1 cellular context compared by ENCODE assay signal in the genomic region with DNA sequence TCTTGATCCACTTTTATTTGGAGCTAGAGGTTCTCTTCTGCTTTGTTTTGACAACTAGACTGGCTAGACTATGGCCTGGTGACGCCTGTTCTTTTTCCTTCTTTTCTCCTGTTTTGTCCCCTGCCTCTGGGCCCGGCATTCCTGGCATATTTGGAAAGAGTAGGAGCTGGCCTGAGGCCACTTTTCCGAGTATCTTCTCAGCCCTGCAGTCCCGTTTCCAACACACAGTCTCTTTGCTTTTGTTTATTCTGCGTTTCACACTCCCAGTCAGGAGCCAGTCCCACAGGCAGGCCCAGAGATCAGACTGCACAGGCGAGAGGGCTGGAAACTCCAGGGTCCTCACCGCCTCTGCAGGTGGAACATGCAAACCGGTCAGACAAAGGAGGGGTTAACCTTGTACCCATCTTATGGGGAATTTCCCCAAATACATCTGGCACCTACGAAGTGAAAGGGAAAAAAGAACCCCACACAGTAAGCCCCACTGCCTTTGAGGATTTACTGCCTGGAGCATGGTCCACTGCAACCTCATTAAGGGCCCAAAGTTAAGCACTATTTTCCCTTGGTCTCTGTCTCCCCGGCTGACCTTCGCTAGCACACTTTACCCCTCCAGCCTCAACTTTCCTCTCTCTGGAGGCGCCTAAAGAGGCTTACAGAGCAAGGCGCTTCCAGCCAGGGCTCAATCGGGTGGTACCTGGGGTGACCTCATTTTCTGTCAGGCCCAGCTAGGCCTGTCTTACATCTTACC.
TF ChIP-seq lines count a peak whose summit lies in the region.

No MANE protein-coding gene starts in this region.

TF ChIP-seq in HepG2, 621 proteins besides CTCF, POLR2A, EP300 and RAD21 (continued from another document and continues in another):
- TF ChIP-seq, protein P1, sequence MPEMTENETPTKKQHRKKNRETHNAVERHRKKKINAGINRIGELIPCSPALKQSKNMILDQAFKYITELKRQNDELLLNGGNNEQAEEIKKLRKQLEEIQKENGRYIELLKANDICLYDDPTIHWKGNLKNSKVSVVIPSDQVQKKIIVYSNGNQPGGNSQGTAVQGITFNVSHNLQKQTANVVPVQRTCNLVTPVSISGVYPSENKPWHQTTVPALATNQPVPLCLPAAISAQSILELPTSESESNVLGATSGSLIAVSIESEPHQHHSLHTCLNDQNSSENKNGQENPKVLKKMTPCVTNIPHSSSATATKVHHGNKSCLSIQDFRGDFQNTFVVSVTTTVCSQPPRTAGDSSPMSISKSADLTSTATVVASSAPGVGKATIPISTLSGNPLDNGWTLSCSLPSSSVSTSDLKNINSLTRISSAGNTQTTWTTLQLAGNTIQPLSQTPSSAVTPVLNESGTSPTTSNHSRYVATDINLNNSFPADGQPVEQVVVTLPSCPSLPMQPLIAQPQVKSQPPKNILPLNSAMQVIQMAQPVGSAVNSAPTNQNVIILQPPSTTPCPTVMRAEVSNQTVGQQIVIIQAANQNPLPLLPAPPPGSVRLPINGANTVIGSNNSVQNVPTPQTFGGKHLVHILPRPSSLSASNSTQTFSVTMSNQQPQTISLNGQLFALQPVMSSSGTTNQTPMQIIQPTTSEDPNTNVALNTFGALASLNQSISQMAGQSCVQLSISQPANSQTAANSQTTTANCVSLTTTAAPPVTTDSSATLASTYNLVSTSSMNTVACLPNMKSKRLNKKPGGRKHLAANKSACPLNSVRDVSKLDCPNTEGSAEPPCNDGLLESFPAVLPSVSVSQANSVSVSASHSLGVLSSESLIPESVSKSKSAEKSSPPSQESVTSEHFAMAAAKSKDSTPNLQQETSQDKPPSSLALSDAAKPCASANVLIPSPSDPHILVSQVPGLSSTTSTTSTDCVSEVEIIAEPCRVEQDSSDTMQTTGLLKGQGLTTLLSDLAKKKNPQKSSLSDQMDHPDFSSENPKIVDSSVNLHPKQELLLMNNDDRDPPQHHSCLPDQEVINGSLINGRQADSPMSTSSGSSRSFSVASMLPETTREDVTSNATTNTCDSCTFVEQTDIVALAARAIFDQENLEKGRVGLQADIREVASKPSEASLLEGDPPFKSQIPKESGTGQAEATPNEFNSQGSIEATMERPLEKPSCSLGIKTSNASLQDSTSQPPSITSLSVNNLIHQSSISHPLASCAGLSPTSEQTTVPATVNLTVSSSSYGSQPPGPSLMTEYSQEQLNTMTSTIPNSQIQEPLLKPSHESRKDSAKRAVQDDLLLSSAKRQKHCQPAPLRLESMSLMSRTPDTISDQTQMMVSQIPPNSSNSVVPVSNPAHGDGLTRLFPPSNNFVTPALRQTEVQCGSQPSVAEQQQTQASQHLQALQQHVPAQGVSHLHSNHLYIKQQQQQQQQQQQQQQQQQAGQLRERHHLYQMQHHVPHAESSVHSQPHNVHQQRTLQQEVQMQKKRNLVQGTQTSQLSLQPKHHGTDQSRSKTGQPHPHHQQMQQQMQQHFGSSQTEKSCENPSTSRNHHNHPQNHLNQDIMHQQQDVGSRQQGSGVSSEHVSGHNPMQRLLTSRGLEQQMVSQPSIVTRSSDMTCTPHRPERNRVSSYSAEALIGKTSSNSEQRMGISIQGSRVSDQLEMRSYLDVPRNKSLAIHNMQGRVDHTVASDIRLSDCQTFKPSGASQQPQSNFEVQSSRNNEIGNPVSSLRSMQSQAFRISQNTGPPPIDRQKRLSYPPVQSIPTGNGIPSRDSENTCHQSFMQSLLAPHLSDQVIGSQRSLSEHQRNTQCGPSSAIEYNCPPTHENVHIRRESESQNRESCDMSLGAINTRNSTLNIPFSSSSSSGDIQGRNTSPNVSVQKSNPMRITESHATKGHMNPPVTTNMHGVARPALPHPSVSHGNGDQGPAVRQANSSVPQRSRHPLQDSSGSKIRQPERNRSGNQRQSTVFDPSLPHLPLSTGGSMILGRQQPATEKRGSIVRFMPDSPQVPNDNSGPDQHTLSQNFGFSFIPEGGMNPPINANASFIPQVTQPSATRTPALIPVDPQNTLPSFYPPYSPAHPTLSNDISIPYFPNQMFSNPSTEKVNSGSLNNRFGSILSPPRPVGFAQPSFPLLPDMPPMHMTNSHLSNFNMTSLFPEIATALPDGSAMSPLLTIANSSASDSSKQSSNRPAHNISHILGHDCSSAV (CRISPR knock-in tag; IDR thresholded peaks at IDR 0.05; ENCODE audit: borderline replicate concordance): no peak
- no peak for TF ChIP-seq SSRP1 (CRISPR knock-in tag; IDR thresholded peaks at IDR 0.05)
- TF ChIP-seq KDM2A (CRISPR knock-in tag; IDR thresholded peaks at IDR 0.05; ENCODE audit: borderline replicate concordance, low read depth): peak; percentile 67; the same call in 1 of the 2 replicates
- no peak for TF ChIP-seq ZNF883 (CRISPR knock-in tag; IDR thresholded peaks at IDR 0.05; ENCODE audit: not compliant biosample characterization)
- TF ChIP-seq ZNF772 (CRISPR knock-in tag; IDR thresholded peaks at IDR 0.05): peak; percentile 58
- TF ChIP-seq SYNCRIP (IDR thresholded peaks at IDR 0.05; ENCODE audit: insufficient read depth, low read depth, low read length): no peak
- TF ChIP-seq, protein P2, sequence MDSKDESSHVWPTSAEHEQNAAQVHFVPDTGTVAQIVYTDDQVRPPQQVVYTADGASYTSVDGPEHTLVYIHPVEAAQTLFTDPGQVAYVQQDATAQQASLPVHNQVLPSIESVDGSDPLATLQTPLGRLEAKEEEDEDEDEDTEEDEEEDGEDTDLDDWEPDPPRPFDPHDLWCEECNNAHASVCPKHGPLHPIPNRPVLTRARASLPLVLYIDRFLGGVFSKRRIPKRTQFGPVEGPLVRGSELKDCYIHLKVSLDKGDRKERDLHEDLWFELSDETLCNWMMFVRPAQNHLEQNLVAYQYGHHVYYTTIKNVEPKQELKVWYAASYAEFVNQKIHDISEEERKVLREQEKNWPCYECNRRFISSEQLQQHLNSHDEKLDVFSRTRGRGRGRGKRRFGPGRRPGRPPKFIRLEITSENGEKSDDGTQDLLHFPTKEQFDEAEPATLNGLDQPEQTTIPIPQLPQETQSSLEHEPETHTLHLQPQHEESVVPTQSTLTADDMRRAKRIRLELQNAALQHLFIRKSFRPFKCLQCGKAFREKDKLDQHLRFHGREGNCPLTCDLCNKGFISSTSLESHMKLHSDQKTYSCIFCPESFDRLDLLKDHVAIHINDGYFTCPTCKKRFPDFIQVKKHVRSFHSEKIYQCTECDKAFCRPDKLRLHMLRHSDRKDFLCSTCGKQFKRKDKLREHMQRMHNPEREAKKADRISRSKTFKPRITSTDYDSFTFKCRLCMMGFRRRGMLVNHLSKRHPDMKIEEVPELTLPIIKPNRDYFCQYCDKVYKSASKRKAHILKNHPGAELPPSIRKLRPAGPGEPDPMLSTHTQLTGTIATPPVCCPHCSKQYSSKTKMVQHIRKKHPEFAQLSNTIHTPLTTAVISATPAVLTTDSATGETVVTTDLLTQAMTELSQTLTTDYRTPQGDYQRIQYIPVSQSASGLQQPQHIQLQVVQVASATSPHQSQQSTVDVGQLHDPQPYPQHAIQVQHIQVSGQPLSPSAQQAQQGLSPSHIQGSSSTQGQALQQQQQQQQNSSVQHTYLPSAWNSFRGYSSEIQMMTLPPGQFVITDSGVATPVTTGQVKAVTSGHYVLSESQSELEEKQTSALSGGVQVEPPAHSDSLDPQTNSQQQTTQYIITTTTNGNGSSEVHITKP (CRISPR knock-in tag; IDR thresholded peaks at IDR 0.05; ENCODE audit: low read depth): peak; percentile 88
- peak; percentile 39; the same call in 1 of the 2 replicates for TF ChIP-seq SOX13 (IDR thresholded peaks at IDR 0.05)
- TF ChIP-seq SOX13 (CRISPR knock-in tag; conservative IDR thresholded peaks at IDR 0.05 in 1 of 2, IDR thresholded peaks at IDR 0.05 in 1 of 2): peak in 1 of 2 experiments; percentile 69; a peak in 2 of 4 replicates
- TF ChIP-seq, protein P3, sequence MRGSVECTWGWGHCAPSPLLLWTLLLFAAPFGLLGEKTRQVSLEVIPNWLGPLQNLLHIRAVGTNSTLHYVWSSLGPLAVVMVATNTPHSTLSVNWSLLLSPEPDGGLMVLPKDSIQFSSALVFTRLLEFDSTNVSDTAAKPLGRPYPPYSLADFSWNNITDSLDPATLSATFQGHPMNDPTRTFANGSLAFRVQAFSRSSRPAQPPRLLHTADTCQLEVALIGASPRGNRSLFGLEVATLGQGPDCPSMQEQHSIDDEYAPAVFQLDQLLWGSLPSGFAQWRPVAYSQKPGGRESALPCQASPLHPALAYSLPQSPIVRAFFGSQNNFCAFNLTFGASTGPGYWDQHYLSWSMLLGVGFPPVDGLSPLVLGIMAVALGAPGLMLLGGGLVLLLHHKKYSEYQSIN (CRISPR knock-in tag; IDR thresholded peaks at IDR 0.05; ENCODE audit: borderline replicate concordance): no peak
- TF ChIP-seq, protein P4, sequence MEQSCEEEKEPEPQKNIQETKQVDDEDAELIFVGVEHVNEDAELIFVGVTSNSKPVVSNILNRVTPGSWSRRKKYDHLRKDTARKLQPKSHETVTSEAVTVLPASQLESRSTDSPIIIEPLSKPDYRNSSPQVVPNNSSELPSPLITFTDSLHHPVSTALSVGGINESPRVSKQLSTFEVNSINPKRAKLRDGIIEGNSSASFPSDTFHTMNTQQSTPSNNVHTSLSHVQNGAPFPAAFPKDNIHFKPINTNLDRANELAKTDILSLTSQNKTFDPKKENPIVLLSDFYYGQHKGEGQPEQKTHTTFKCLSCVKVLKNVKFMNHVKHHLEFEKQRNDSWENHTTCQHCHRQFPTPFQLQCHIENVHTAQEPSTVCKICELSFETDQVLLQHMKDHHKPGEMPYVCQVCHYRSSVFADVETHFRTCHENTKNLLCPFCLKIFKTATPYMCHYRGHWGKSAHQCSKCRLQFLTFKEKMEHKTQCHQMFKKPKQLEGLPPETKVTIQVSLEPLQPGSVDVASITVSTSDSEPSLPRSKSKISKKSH (CRISPR knock-in tag; IDR thresholded peaks at IDR 0.05; ENCODE audit: borderline replicate concordance): no peak
- no peak for TF ChIP-seq PAWR (CRISPR knock-in tag; IDR thresholded peaks at IDR 0.05; ENCODE audit: borderline replicate concordance)
- TF ChIP-seq, protein P5, sequence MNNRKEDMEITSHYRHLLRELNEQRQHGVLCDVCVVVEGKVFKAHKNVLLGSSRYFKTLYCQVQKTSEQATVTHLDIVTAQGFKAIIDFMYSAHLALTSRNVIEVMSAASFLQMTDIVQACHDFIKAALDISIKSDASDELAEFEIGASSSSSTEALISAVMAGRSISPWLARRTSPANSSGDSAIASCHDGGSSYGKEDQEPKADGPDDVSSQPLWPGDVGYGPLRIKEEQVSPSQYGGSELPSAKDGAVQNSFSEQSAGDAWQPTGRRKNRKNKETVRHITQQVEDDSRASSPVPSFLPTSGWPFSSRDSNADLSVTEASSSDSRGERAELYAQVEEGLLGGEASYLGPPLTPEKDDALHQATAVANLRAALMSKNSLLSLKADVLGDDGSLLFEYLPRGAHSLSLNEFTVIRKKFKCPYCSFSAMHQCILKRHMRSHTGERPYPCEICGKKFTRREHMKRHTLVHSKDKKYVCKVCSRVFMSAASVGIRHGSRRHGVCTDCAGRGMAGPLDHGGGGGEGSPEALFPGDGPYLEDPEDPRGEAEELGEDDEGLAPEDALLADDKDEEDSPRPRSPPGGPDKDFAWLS (CRISPR knock-in tag; IDR thresholded peaks at IDR 0.05; ENCODE audit: borderline replicate concordance): no peak
- TF ChIP-seq ZNF616 (CRISPR knock-in tag; IDR thresholded peaks at IDR 0.05; ENCODE audit: low read depth): no peak
- TF ChIP-seq PHF5A (CRISPR knock-in tag; IDR thresholded peaks at IDR 0.05; ENCODE audit: low read depth, unreplicated experiment): no peak
- TF ChIP-seq TEAD2 (CRISPR knock-in tag; IDR thresholded peaks at IDR 0.05): no peak
- no peak for TF ChIP-seq ZFP62 (CRISPR knock-in tag; IDR thresholded peaks at IDR 0.05)
- TF ChIP-seq FOXM1 (CRISPR knock-in tag; IDR thresholded peaks at IDR 0.05): no peak
- TF ChIP-seq, protein P6, sequence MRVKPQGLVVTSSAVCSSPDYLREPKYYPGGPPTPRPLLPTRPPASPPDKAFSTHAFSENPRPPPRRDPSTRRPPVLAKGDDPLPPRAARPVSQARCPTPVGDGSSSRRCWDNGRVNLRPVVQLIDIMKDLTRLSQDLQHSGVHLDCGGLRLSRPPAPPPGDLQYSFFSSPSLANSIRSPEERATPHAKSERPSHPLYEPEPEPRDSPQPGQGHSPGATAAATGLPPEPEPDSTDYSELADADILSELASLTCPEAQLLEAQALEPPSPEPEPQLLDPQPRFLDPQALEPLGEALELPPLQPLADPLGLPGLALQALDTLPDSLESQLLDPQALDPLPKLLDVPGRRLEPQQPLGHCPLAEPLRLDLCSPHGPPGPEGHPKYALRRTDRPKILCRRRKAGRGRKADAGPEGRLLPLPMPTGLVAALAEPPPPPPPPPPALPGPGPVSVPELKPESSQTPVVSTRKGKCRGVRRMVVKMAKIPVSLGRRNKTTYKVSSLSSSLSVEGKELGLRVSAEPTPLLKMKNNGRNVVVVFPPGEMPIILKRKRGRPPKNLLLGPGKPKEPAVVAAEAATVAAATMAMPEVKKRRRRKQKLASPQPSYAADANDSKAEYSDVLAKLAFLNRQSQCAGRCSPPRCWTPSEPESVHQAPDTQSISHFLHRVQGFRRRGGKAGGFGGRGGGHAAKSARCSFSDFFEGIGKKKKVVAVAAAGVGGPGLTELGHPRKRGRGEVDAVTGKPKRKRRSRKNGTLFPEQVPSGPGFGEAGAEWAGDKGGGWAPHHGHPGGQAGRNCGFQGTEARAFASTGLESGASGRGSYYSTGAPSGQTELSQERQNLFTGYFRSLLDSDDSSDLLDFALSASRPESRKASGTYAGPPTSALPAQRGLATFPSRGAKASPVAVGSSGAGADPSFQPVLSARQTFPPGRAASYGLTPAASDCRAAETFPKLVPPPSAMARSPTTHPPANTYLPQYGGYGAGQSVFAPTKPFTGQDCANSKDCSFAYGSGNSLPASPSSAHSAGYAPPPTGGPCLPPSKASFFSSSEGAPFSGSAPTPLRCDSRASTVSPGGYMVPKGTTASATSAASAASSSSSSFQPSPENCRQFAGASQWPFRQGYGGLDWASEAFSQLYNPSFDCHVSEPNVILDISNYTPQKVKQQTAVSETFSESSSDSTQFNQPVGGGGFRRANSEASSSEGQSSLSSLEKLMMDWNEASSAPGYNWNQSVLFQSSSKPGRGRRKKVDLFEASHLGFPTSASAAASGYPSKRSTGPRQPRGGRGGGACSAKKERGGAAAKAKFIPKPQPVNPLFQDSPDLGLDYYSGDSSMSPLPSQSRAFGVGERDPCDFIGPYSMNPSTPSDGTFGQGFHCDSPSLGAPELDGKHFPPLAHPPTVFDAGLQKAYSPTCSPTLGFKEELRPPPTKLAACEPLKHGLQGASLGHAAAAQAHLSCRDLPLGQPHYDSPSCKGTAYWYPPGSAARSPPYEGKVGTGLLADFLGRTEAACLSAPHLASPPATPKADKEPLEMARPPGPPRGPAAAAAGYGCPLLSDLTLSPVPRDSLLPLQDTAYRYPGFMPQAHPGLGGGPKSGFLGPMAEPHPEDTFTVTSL (CRISPR knock-in tag; IDR thresholded peaks at IDR 0.05; ENCODE audit: borderline replicate concordance): 0 out of 2 replicates have a peak, but pooled peaks have one; percentile 13
- TF ChIP-seq PHF21A (CRISPR knock-in tag; IDR thresholded peaks at IDR 0.05): peak; percentile 86
- TF ChIP-seq ZSCAN9 (CRISPR knock-in tag; IDR thresholded peaks at IDR 0.05; ENCODE audit: borderline replicate concordance): no peak
- TF ChIP-seq, protein P7, sequence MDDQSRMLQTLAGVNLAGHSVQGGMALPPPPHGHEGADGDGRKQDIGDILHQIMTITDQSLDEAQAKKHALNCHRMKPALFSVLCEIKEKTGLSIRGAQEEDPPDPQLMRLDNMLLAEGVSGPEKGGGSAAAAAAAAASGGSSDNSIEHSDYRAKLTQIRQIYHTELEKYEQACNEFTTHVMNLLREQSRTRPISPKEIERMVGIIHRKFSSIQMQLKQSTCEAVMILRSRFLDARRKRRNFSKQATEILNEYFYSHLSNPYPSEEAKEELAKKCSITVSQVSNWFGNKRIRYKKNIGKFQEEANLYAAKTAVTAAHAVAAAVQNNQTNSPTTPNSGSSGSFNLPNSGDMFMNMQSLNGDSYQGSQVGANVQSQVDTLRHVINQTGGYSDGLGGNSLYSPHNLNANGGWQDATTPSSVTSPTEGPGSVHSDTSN (CRISPR knock-in tag; IDR thresholded peaks at IDR 0.05; ENCODE audit: borderline replicate concordance): no peak
- no peak for TF ChIP-seq PRPF4 (IDR thresholded peaks at IDR 0.05; ENCODE audit: low read depth, low read length, poor library complexity, severe bottlenecking)
- TF ChIP-seq ZNF230 (CRISPR knock-in tag; IDR thresholded peaks at IDR 0.05): peak; percentile 84; the same call in 1 of the 2 replicates
- TF ChIP-seq RBM39 (IDR thresholded peaks at IDR 0.05; ENCODE audit: low read depth, low read length, poor library complexity, severe bottlenecking): no peak
- TF ChIP-seq SP140L (CRISPR knock-in tag; IDR thresholded peaks at IDR 0.05; ENCODE audit: borderline replicate concordance): no peak
